11 cellular contexts compared by ENCODE assay signal in the genomic region with DNA sequence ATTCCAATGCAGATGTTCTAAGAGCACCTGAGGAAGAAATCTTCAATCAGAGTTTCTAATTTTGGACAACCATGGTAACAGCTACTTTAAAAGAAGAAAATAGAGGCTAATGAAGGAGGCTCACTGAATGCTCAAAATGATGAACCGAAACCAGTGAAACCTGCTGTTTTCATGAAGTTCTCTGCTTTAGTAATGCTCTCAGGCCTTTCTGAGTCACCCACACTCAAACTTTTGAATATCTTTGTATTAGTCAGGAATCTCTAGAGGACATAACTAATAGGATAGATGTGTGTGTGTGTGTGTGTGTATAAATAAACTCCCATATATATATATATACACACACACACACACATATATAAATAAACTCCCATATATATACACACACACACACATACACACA.
DNase-seq lines count a peak whose midpoint lies in the region; ATAC-seq, FAIRE-seq and TF ChIP-seq lines count a peak whose summit lies in the region.
"Had no signal": no experiment of that assay in that cellular context is flagged by ENCODE, and none has a peak within 500 bp of the region (broad histone marks: within the 10 kb centered on the region; RNA-seq: fewer than 3 reads in every experiment).

No MANE protein-coding gene starts in this region.

- FAIRE-seq in GM12878 (lab: Jason Lieb, UNC) = peak; percentile 61
- FAIRE-seq: urothelium cell line had no signal

- TF ChIP-seq RAD21 in GM12878 (IDR thresholded peaks at IDR 0.05; ENCODE audit: insufficient read depth, low read depth, low read length) = no peak

- SMC1A ChIA-PET in GM12878 (lab: Charles Lee; ENCODE audit: uncharacterized antibody, unreplicated experiment) = no interaction called here

- RAD21 ChIA-PET in GM12878 (lab: Charles Lee; ENCODE audit: unreplicated experiment) = no interaction called here

- no peaks in the 10 kb centered on the region for H4K20me1 ChIP-seq in GM12878 (ENCODE audit: control insufficient read depth, insufficient read depth)

- H3K9me3 ChIP-seq in GM12878 (replicated peaks; ENCODE audit: control insufficient read depth, insufficient read depth, low read length) = no peaks in the 10 kb centered on the region
- no peaks in the 10 kb centered on the region for H3K9me3 ChIP-seq in Peyer's patch

- intact Hi-C loops in GM12878 (cut with micrococcal nuclease; ENCODE audit: unreplicated experiment) = no loop called here

- DNase-seq in GM13977 (ENCODE audit: low spot score) = peak; percentile 3
- DNase-seq in GM12878 (ENCODE audit: low read depth, low spot score) = no peak
- DNase-seq in NCI-H526 treated with DMSO at 0.1 percent for 48 hours (lab: John Stamatoyannopoulos, UW) = no peak
- no peak for DNase-seq in Peyer's patch
- DNase-seq in stimulated activated CD4-positive, alpha-beta T cell treated with anti-CD3 and anti-CD28 coated beads, Interleukin-1b, Interleukin-23, amount 100 ng/mL, for 48 hours = no peak
- DNase-seq: caudate nucleus, DMS 273 treated with DMSO at 0.1 percent for 48 hours had no signal

- CTCF ChIA-PET in GM12878 (lab: Yijun Ruan, JAX) = no interaction called here

- H3K4me1 ChIP-seq in GM12878 (ENCODE audit: control insufficient read depth, insufficient read depth, low read length) (no peaks in the 10 kb centered on the region), Peyer's patch (no peaks in the 10 kb centered on the region)

- WGBS in GM12878 (ENCODE audit: insufficient coverage, insufficient replicate concordance, low lambda C conversion rate, missing lambda C conversion rate) = 5% methylated on average over 1 of the region's 1 CpG

- no TSS peak for BruUV-seq in GM12878 (replicated peaks; lab: Mats Ljungman, UMichigan)

- H3K36me3 ChIP-seq in GM12878 (ENCODE audit: control insufficient read depth in 2 of 2, insufficient read depth in 2 of 2, low read length in 1 of 2) (no peaks in the 10 kb centered on the region), Peyer's patch (no peaks in the 10 kb centered on the region)

- H3K4me2 ChIP-seq in GM12878 (ENCODE audit: control insufficient read depth, insufficient read depth) = no peak overlapping the region

- POLR2A ChIA-PET in GM12878 (lab: Charles Lee) = interaction anchor here (0.6 kb wide), 1 partner anchor 10 kb away, joined by 5 read pairs; no protein-coding TSS in a partner anchor

- H2AFZ ChIP-seq in GM12878 (ENCODE audit: control insufficient read depth, low read depth, low read length) = no peak overlapping the region

- no peaks in the 10 kb centered on the region for H3K79me2 ChIP-seq in GM12878 (ENCODE audit: control insufficient read depth, insufficient read depth, low read length)

- TF ChIP-seq CTCF in GM13977 (IDR thresholded peaks at IDR 0.05; ENCODE audit: extremely low read depth, insufficient read depth, missing control alignments) (no peak), GM12878 (IDR thresholded peaks at IDR 0.05 in 2 of 3, conservative IDR thresholded peaks at IDR 0.05 in 1 of 3; ENCODE audit: control insufficient read depth in 2 of 3, extremely low read depth in 1 of 3, insufficient read depth in 1 of 3, low read depth in 3 of 3, low read length in 3 of 3) (no peak), Peyer's patch (IDR thresholded peaks at IDR 0.05) (no peak)

- in situ Hi-C loops in GM13977 (cut with MboI; ENCODE audit: low pct_unique_long_range_greater_than_20kb, low sequenced_read_pairs, unreplicated experiment) (no loop called here), GM12878 (cut with MboI) (no loop called here)

- TF ChIP-seq EP300 in GM12878 (IDR thresholded peaks at IDR 0.05; ENCODE audit: borderline replicate concordance in 1 of 2, control insufficient read depth in 1 of 2, low read depth in 2 of 2, low read length in 2 of 2) = no peak

- H3K27ac ChIP-seq in GM12878 (ENCODE audit: control insufficient read depth, insufficient read depth) = no peak overlapping the region
- no peak overlapping the region for H3K27ac ChIP-seq in Peyer's patch

- ATAC-seq in GM21528 (IDR thresholded peaks at IDR 0.05; ENCODE audit: low FRiP score, unreplicated experiment) = peak; percentile 76
- ATAC-seq in HG03095 (IDR thresholded peaks at IDR 0.05; ENCODE audit: unreplicated experiment) = peak; percentile 89
- peak; percentile 86 for ATAC-seq in GM12878
- no peak for ATAC-seq in HG03571 (IDR thresholded peaks at IDR 0.05; ENCODE audit: unreplicated experiment)

- H3K27me3 ChIP-seq in GM12878 (replicated peaks in 1 of 2; ENCODE audit: control insufficient read depth in 2 of 2, insufficient read depth in 2 of 2, low read length in 1 of 2) (no peaks in the 10 kb centered on the region), Peyer's patch (no peaks in the 10 kb centered on the region)

- H3K4me3 ChIP-seq in GM12878 (no peak overlapping the region), Peyer's patch (no peak overlapping the region)

- no peak overlapping the region for H3K9ac ChIP-seq in GM12878 (ENCODE audit: control insufficient read depth, insufficient read depth, low read length)

- no peak for TF ChIP-seq POLR2A in GM12878 (IDR thresholded peaks at IDR 0.05; ENCODE audit: low read depth, low read length)
- TF ChIP-seq POLR2A in Peyer's patch (IDR thresholded peaks at IDR 0.05) = no peak

TF ChIP-seq in GM12878, 131 proteins besides CTCF, POLR2A, EP300 and RAD21:
- TF ChIP-seq NFIC (IDR thresholded peaks at IDR 0.05; ENCODE audit: low read depth, low read length) (0 out of 2 replicates have a peak, but pooled peaks have one; percentile 28), FOXM1 (IDR thresholded peaks at IDR 0.05; ENCODE audit: low read depth, low read length) (no peak), SMAD5 (IDR thresholded peaks at IDR 0.05; ENCODE audit: low read depth) (no peak), CBX5 (IDR thresholded peaks at IDR 0.05; ENCODE audit: low read depth) (0 out of 2 replicates have a peak, but pooled peaks have one; percentile 30), GATAD2B (conservative IDR thresholded peaks at IDR 0.05; ENCODE audit: low read depth) (no peak), JUNB (IDR thresholded peaks at IDR 0.05) (peak; percentile 54), GABPA (IDR thresholded peaks at IDR 0.05; ENCODE audit: low read depth) (0 out of 2 replicates have a peak, but pooled peaks have one; percentile 9), BACH1 (IDR thresholded peaks at IDR 0.05; ENCODE audit: borderline replicate concordance) (no peak), HDAC6 (IDR thresholded peaks at IDR 0.05; ENCODE audit: unreplicated experiment) (no peak)
- TF ChIP-seq, protein P1, sequence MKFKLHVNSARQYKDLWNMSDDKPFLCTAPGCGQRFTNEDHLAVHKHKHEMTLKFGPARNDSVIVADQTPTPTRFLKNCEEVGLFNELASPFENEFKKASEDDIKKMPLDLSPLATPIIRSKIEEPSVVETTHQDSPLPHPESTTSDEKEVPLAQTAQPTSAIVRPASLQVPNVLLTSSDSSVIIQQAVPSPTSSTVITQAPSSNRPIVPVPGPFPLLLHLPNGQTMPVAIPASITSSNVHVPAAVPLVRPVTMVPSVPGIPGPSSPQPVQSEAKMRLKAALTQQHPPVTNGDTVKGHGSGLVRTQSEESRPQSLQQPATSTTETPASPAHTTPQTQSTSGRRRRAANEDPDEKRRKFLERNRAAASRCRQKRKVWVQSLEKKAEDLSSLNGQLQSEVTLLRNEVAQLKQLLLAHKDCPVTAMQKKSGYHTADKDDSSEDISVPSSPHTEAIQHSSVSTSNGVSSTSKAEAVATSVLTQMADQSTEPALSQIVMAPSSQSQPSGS (IDR thresholded peaks at IDR 0.05; ENCODE audit: low read length) = 0 out of 2 replicates have a peak, but pooled peaks have one; percentile 18
- TF ChIP-seq, protein P2, sequence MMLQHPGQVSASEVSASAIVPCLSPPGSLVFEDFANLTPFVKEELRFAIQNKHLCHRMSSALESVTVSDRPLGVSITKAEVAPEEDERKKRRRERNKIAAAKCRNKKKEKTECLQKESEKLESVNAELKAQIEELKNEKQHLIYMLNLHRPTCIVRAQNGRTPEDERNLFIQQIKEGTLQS (IDR thresholded peaks at IDR 0.05; ENCODE audit: borderline replicate concordance, extremely low read depth, low read depth, low read length) = no peak
- TF ChIP-seq, protein P3, sequence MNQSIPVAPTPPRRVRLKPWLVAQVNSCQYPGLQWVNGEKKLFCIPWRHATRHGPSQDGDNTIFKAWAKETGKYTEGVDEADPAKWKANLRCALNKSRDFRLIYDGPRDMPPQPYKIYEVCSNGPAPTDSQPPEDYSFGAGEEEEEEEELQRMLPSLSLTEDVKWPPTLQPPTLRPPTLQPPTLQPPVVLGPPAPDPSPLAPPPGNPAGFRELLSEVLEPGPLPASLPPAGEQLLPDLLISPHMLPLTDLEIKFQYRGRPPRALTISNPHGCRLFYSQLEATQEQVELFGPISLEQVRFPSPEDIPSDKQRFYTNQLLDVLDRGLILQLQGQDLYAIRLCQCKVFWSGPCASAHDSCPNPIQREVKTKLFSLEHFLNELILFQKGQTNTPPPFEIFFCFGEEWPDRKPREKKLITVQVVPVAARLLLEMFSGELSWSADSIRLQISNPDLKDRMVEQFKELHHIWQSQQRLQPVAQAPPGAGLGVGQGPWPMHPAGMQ (IDR thresholded peaks at IDR 0.05; ENCODE audit: borderline replicate concordance) = no peak
